ENCODE assay signal across 1 cellular context in the genomic region with DNA sequence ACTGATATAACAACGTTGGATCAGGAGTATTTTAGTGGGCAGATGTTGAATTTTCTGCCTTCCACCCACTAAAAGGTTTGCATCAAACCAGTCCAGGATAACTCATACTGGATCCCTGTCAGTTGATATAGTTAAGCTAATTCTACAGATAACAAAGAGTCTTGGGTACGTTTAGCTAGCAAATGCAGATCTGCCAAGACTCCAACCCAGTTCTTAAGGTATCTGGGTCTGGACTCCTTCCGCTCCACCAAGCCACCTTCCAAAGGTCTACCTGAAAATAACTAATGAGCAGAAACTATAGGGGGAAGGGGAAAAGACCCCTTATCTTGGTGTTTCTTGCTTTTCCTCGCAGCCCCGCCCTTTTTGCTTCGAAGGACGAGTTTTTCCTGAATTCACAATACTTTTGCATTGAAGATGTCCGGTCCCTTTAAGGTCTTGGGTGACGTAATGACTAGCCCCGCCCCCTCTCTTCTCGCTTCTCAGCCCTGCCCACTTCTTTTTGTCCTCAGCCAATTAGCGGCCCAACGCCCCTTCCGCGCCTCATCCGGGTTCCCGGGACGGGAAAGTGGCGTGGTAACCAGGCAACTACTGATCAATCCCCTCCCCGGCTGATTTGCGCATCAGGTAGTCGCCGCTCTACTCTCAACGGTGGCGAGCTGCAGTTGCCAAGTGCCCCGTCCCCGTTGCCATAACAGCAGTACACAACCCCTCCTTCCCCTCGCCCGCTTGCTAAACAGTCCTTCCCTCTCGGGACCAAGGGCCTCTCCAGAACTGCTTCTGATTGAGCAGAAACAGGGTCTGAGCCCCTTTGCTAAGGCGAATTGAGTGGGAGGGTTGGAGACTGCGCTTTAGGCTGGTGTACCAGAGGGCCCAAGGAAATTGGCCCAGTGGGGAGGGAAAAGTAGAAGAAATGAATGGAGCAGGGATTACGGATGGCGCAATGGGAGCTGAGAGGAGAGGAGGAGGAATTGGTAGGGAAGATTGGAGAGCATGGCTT.
A peak's percentile ranks its signal among the peaks of the same experiment; 100 is the strongest.
TF ChIP-seq lines count a peak whose summit lies in the region.

A gene with protein sequence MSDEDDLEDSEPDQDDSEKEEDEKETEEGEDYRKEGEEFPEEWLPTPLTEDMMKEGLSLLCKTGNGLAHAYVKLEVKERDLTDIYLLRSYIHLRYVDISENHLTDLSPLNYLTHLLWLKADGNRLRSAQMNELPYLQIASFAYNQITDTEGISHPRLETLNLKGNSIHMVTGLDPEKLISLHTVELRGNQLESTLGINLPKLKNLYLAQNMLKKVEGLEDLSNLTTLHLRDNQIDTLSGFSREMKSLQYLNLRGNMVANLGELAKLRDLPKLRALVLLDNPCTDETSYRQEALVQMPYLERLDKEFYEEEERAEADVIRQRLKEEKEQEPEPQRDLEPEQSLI (plus strand): TSS at position 543 of the 997 bp plus-strand sequence. CDS start 812 bp downstream, outside the sequence.

TF ChIP-seq in GM12878, 131 proteins besides CTCF, POLR2A, EP300 and RAD21 (continued from another document and continues in another):
- TF ChIP-seq, protein P1, sequence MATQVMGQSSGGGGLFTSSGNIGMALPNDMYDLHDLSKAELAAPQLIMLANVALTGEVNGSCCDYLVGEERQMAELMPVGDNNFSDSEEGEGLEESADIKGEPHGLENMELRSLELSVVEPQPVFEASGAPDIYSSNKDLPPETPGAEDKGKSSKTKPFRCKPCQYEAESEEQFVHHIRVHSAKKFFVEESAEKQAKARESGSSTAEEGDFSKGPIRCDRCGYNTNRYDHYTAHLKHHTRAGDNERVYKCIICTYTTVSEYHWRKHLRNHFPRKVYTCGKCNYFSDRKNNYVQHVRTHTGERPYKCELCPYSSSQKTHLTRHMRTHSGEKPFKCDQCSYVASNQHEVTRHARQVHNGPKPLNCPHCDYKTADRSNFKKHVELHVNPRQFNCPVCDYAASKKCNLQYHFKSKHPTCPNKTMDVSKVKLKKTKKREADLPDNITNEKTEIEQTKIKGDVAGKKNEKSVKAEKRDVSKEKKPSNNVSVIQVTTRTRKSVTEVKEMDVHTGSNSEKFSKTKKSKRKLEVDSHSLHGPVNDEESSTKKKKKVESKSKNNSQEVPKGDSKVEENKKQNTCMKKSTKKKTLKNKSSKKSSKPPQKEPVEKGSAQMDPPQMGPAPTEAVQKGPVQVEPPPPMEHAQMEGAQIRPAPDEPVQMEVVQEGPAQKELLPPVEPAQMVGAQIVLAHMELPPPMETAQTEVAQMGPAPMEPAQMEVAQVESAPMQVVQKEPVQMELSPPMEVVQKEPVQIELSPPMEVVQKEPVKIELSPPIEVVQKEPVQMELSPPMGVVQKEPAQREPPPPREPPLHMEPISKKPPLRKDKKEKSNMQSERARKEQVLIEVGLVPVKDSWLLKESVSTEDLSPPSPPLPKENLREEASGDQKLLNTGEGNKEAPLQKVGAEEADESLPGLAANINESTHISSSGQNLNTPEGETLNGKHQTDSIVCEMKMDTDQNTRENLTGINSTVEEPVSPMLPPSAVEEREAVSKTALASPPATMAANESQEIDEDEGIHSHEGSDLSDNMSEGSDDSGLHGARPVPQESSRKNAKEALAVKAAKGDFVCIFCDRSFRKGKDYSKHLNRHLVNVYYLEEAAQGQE (IDR thresholded peaks at IDR 0.05; ENCODE audit: low read depth, low read length), result no peak
- TF ChIP-seq JUND (IDR thresholded peaks at IDR 0.05; ENCODE audit: low read depth, low read length) (peak; percentile 81), MYC (IDR thresholded peaks at IDR 0.05; ENCODE audit: insufficient read depth, insufficient read length, insufficient replicate concordance, low read length, severe bottlenecking) (no peak), ZBTB11 (CRISPR knock-in tag; IDR thresholded peaks at IDR 0.05) (no peak), FOS (IDR thresholded peaks at IDR 0.05; ENCODE audit: borderline replicate concordance, extremely low read depth, insufficient read length) (no peak), RAD51 (IDR thresholded peaks at IDR 0.05) (no peak), HSF1 (IDR thresholded peaks at IDR 0.05; ENCODE audit: low read depth, low read length) (no peak), ZNF207 (IDR thresholded peaks at IDR 0.05; ENCODE audit: borderline replicate concordance) (no peak; the same call in 1 of the 2 replicates), IRF4 (IDR thresholded peaks at IDR 0.05; ENCODE audit: low read depth, low read length) (no peak), YY1 (IDR thresholded peaks at IDR 0.05; ENCODE audit: low read depth, low read length) (no peak), BRCA1 (IDR thresholded peaks at IDR 0.05; ENCODE audit: low read depth, low read length) (no peak), RELA (IDR thresholded peaks at IDR 0.05; ENCODE audit: borderline replicate concordance, partially characterized antibody) (peak; percentile 16), ATF7 (IDR thresholded peaks at IDR 0.05; ENCODE audit: low read depth) (peak; percentile 99), SUPT20H (IDR thresholded peaks at IDR 0.05; ENCODE audit: borderline replicate concordance, control insufficient read depth, low read depth, low read length) (no peak), HDGF (IDR thresholded peaks at IDR 0.05) (peak; percentile 74), RUNX3 (IDR thresholded peaks at IDR 0.05; ENCODE audit: low read length) (no peak), CREB1 (IDR thresholded peaks at IDR 0.05; ENCODE audit: low read depth) (peak; percentile 79), BMI1 (IDR thresholded peaks at IDR 0.05; ENCODE audit: borderline replicate concordance) (peak; percentile 92), NR2C2 (IDR thresholded peaks at IDR 0.05; ENCODE audit: borderline replicate concordance, control insufficient read depth, insufficient read length, low read depth) (no peak), ATF2 (IDR thresholded peaks at IDR 0.05; ENCODE audit: low read length) (0 out of 2 replicates have a peak, but pooled peaks have one; percentile 76), POLR2AphosphoS5 (IDR thresholded peaks at IDR 0.05; ENCODE audit: low read length) (peak; percentile 41; the same call in 1 of the 2 replicates), ZNF274 (IDR thresholded peaks at IDR 0.05; ENCODE audit: insufficient read depth, insufficient read length) (no peak), KLF5 (IDR thresholded peaks at IDR 0.05; ENCODE audit: partially characterized antibody) (no peak), FOXK2 (IDR thresholded peaks at IDR 0.05) (no peak), PAX5 (IDR thresholded peaks at IDR 0.05; ENCODE audit: borderline replicate concordance, low read depth, low read length) (no peak), IKZF1 (conservative IDR thresholded peaks at IDR 0.05) (peak; percentile 23; the same call in 1 of the 2 replicates), NRF1 (conservative IDR thresholded peaks at IDR 0.05; ENCODE audit: low read depth, low read length) (0 out of 2 replicates have a peak, but pooled peaks have one; percentile 3), CHD1 (IDR thresholded peaks at IDR 0.05; ENCODE audit: low read depth, low read length) (no peak)
- TF ChIP-seq, protein P2, sequence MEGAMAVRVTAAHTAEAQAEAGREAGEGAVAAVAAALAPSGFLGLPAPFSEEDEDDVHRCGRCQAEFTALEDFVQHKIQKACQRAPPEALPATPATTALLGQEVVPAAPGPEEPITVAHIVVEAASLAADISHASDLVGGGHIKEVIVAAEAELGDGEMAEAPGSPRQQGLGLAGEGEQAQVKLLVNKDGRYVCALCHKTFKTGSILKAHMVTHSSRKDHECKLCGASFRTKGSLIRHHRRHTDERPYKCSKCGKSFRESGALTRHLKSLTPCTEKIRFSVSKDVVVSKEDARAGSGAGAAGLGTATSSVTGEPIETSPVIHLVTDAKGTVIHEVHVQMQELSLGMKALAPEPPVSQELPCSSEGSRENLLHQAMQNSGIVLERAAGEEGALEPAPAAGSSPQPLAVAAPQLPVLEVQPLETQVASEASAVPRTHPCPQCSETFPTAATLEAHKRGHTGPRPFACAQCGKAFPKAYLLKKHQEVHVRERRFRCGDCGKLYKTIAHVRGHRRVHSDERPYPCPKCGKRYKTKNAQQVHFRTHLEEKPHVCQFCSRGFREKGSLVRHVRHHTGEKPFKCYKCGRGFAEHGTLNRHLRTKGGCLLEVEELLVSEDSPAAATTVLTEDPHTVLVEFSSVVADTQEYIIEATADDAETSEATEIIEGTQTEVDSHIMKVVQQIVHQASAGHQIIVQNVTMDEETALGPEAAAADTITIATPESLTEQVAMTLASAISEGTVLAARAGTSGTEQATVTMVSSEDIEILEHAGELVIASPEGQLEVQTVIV (IDR thresholded peaks at IDR 0.05; ENCODE audit: borderline replicate concordance, partially characterized antibody), result peak; percentile 20
- TF ChIP-seq, protein P3, sequence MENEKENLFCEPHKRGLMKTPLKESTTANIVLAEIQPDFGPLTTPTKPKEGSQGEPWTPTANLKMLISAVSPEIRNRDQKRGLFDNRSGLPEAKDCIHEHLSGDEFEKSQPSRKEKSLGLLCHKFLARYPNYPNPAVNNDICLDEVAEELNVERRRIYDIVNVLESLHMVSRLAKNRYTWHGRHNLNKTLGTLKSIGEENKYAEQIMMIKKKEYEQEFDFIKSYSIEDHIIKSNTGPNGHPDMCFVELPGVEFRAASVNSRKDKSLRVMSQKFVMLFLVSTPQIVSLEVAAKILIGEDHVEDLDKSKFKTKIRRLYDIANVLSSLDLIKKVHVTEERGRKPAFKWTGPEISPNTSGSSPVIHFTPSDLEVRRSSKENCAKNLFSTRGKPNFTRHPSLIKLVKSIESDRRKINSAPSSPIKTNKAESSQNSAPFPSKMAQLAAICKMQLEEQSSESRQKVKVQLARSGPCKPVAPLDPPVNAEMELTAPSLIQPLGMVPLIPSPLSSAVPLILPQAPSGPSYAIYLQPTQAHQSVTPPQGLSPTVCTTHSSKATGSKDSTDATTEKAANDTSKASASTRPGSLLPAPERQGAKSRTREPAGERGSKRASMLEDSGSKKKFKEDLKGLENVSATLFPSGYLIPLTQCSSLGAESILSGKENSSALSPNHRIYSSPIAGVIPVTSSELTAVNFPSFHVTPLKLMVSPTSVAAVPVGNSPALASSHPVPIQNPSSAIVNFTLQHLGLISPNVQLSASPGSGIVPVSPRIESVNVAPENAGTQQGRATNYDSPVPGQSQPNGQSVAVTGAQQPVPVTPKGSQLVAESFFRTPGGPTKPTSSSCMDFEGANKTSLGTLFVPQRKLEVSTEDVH (IDR thresholded peaks at IDR 0.05; ENCODE audit: low read depth, partially characterized antibody), result peak; percentile 65
- TF ChIP-seq, protein P4, sequence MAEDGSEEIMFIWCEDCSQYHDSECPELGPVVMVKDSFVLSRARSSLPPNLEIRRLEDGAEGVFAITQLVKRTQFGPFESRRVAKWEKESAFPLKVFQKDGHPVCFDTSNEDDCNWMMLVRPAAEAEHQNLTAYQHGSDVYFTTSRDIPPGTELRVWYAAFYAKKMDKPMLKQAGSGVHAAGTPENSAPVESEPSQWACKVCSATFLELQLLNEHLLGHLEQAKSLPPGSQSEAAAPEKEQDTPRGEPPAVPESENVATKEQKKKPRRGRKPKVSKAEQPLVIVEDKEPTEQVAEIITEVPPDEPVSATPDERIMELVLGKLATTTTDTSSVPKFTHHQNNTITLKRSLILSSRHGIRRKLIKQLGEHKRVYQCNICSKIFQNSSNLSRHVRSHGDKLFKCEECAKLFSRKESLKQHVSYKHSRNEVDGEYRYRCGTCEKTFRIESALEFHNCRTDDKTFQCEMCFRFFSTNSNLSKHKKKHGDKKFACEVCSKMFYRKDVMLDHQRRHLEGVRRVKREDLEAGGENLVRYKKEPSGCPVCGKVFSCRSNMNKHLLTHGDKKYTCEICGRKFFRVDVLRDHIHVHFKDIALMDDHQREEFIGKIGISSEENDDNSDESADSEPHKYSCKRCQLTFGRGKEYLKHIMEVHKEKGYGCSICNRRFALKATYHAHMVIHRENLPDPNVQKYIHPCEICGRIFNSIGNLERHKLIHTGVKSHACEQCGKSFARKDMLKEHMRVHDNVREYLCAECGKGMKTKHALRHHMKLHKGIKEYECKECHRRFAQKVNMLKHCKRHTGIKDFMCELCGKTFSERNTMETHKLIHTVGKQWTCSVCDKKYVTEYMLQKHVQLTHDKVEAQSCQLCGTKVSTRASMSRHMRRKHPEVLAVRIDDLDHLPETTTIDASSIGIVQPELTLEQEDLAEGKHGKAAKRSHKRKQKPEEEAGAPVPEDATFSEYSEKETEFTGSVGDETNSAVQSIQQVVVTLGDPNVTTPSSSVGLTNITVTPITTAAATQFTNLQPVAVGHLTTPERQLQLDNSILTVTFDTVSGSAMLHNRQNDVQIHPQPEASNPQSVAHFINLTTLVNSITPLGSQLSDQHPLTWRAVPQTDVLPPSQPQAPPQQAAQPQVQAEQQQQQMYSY (CRISPR knock-in tag; IDR thresholded peaks at IDR 0.05), result no peak
